ENCODE assay signal across 8 cellular contexts in the genomic region with DNA sequence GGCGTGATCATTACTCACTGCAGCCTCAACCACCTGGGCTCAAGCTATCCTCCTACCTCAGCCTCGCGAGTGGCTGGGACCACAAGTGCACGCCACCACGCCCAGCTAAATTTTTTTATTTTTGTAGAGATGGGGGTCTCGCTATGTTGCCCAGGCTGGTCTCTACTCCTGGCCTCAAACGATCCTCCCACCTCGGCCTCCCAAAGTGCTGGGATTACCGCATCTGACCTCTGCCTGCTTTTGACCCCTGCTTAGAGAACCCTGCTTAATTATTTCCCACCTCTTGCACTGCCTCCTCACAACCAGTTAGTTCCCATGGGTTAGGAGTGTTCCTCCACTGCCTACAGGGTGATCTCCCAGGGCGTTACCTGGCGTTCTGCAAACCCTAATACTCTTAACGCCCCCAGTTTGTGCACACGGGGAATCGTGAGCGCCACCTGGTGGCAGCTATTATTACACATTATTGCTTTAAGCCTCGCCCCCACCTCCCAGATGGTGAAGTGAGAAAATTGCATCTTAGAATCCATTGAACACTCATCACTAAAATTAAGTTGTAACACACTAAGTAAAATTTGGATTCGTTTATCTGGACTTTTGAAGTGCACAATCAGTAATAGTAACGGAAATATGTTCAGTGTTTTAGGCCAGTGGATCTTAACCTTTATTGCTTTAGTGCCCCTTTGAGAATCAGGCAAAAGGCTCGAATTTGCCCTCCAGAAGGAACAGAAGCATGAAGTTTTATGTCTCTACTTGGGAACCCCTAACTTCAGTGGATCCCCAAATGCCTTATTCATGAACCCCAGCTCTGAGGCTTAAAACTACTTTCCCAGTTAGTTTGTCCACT.
DNase-seq lines count a peak whose midpoint lies in the region; ATAC-seq and TF ChIP-seq lines count a peak whose summit lies in the region.

No MANE protein-coding gene starts in this region.

- intact Hi-C loops in esophagus muscularis mucosa (cut with DNase I), result no loop called here

- no peak for TF ChIP-seq EP300 in esophagus muscularis mucosa (IDR thresholded peaks at IDR 0.05)

- no peak for TF ChIP-seq POLR2A in esophagus muscularis mucosa (IDR thresholded peaks at IDR 0.05; ENCODE audit: low read depth)

- H3K4me1 Mint-ChIP-seq in osteocyte (ENCODE audit: unreplicated experiment), result no peaks in the 10 kb centered on the region

- peak; percentile 69 for TF ChIP-seq CTCF in GM13976 (IDR thresholded peaks at IDR 0.05; ENCODE audit: borderline replicate concordance, control extremely low read depth, extremely low read depth, insufficient read depth, missing control alignments)
- TF ChIP-seq CTCF in esophagus muscularis mucosa (IDR thresholded peaks at IDR 0.05), result peak; percentile 46 to 72 (median 57)
- TF ChIP-seq CTCF in osteocyte (IDR thresholded peaks at IDR 0.05), result peak; percentile 85

- H3K27ac ChIP-seq in esophagus muscularis mucosa (replicated peaks in 1 of 4), result no peak overlapping the region

- WGBS in esophagus muscularis mucosa, result 43% methylated on average over 19 of the region's 19 CpGs

- peaks cover 0 to 59% (median 0%) of the 10 kb centered on the region in 4 donors for H3K27me3 ChIP-seq in esophagus muscularis mucosa

- H3K27me3 Mint-ChIP-seq in osteocyte (ENCODE audit: unreplicated experiment), result peaks cover 29% of the 10 kb centered on the region

- no peak for ATAC-seq in HG03520 (IDR thresholded peaks at IDR 0.05; ENCODE audit: unreplicated experiment)

- H3K36me3 Mint-ChIP-seq in osteocyte (ENCODE audit: unreplicated experiment), result no peaks in the 10 kb centered on the region

- H3K27ac Mint-ChIP-seq in osteocyte (ENCODE audit: unreplicated experiment), result no peak overlapping the region

- H3K4me3 Mint-ChIP-seq in osteocyte (ENCODE audit: unreplicated experiment), result no peak overlapping the region

- H3K9me3 ChIP-seq in esophagus muscularis mucosa, result no peaks in the 10 kb centered on the region

- H3K4me3 ChIP-seq in esophagus muscularis mucosa, result no peak overlapping the region

- in situ Hi-C loops in ACHN (cut with HindIII; ENCODE audit: low pct_ligation_motif_present, low pct_unique_long_range_greater_than_20kb, low sequenced_read_pairs), result no loop called here
- in situ Hi-C loops in GM13976 (cut with MboI; ENCODE audit: low sequenced_read_pairs, unreplicated experiment), result no loop called here

- no peaks in the 10 kb centered on the region for H3K9me3 Mint-ChIP-seq in osteocyte (ENCODE audit: unreplicated experiment)

- H3K36me3 ChIP-seq in esophagus muscularis mucosa, result no peaks in the 10 kb centered on the region

- DNase-seq in ACHN (peak; percentile 62), GM13976 (ENCODE audit: low spot score) (peak; percentile 63), NOMO-1 (lab: John Stamatoyannopoulos, UW; ENCODE audit: unreplicated experiment in 2 of 2) (peak; percentile 35 to 57), esophagus muscularis mucosa (ENCODE audit: extremely low spot score) (no peak), osteocyte (ENCODE audit: extremely low spot score, unreplicated experiment) (no peak), OCI-M2 (lab: John Stamatoyannopoulos, UW; ENCODE audit: unreplicated experiment) (no peak)
- DNase-seq in activated CD8-positive, alpha-beta memory T cell treated with anti-CD3 and anti-CD28 coated beads, Interleukin-2, amount 50 U/mL, for 4 hours, result peak; percentile 63

- no peaks in the 10 kb centered on the region for H3K4me1 ChIP-seq in esophagus muscularis mucosa

Comparison
In these comparisons a context has a peak if more than half of its experiments do, and no peak if none do; other contexts are left out.
1. DNase-seq: peak in ACHN (single experiment), GM13976 (single experiment), NOMO-1 (2 of 2) and activated CD8-positive, alpha-beta memory T cell treated with anti-CD3 and anti-CD28 coated beads, Interleukin-2, amount 50 U/mL, for 4 hours (single experiment); none in esophagus muscularis mucosa (single experiment), osteocyte (single experiment) and OCI-M2 (single experiment).
2. Peak in every context shown above with its lines, with median percentiles within 50 percentile points of each other: CTCF ChIP-seq.